In the genomic region with DNA sequence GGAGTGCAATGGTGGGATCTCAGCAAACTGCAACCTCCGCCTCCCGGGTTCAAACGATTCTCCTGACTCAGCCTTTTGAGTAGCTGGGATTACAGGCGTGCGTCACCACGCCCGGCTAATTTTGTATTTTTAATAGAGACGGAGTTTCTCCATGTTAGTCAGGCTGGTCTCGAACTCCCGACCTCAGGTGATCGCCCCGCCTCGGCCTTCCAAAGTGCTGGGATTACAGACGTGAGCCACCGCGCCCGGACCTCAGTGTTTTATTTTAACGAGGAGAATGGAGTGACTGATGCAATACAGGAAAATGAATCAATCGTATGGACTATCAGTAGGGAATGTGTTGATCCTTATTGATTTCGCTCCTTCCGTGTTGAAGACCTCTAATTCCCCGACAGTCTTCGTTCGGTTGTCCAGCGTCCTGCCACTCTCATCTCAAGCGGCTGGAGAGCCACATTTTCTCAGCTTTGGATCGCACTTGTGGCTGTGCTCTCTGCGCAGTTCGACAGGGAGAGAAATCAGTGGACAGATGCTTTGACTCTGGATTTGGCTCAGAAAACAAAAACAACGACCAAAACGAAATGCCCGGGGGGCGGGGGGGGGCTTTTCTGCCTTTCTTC, we compare ENCODE assay signal across 1 cellular context.
TF ChIP-seq lines count a peak whose summit lies in the region.

No MANE protein-coding gene starts in this region.

TF ChIP-seq in K562, 482 proteins besides CTCF, POLR2A, EP300 and RAD21 (continued from another document):
- peak in 1 of 2 experiments; percentile 55; a peak in 1 of 4 replicates for TF ChIP-seq UBTF (IDR thresholded peaks at IDR 0.05; ENCODE audit: borderline replicate concordance in 1 of 2, low read depth in 2 of 2, low read length in 2 of 2)
- peak; percentile 80 for TF ChIP-seq ZNF24 (IDR thresholded peaks at IDR 0.05)
